In the genomic region with DNA sequence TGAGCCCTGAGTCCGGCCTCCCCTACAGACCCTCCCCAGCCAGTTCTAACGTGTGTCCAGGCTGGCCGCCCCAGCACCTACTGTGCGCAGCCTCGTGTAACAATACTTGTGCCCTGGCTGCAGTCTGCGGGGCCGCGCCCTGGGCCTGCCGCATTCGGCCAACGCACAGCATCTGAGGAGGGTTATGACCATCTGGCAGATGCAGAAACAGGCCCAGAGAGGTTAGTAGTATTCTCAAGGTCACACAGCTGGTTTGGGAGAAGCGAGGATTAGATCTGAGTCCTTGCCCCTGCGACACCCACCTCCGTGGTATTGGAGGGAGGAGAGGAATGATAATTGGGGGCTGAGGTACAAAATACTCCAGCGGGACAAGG, we compare ENCODE assay signal across 8 cellular contexts. TPM values are rescaled to one million over a fixed set of nuclear protein-coding genes. Genes with fewer than 3 reads are reported as not detected.
DNase-seq lines count a peak whose midpoint lies in the region; ATAC-seq lines count a peak whose summit lies in the region.

No MANE protein-coding gene starts in this region.

- no peaks in the 10 kb centered on the region for H3K9me2 ChIP-seq in Karpas-422 (replicated peaks; ENCODE audit: insufficient read depth, low read length)

- no peak overlapping the region for H3K27ac Mint-ChIP-seq in central memory CD8-positive, alpha-beta T cell (ENCODE audit: low read depth)
- H3K27ac Mint-ChIP-seq in memory B cell = peak overlapping the region; percentile 90

- H2AFZ ChIP-seq in Karpas-422 (ENCODE audit: low read length) = no peak overlapping the region

- peaks cover 73% of the 10 kb centered on the region for H3K4me1 ChIP-seq in BLaER1
- H3K4me1 ChIP-seq in Karpas-422 (ENCODE audit: low read length) = peaks cover 31% of the 10 kb centered on the region
- no peaks in the 10 kb centered on the region for H3K4me1 ChIP-seq in aorta (ENCODE audit: control insufficient read depth in 1 of 2, insufficient read depth in 2 of 2, low read length in 2 of 2)

- ATAC-seq in central memory CD8-positive, alpha-beta T cell (replicated peaks; ENCODE audit: extremely low read depth, poor library complexity, severe bottlenecking) = no peak
- ATAC-seq in memory B cell (ENCODE audit: low read depth) = peak; percentile 2
- peak; percentile 15 for ATAC-seq in aorta (ENCODE audit: low FRiP score)
- ATAC-seq in GM19467 (IDR thresholded peaks at IDR 0.05; ENCODE audit: unreplicated experiment) = no peak
- ATAC-seq in GM21390 (IDR thresholded peaks at IDR 0.05; ENCODE audit: unreplicated experiment) = no peak

- no peaks in the 10 kb centered on the region for H3K36me3 Mint-ChIP-seq in central memory CD8-positive, alpha-beta T cell (ENCODE audit: insufficient read depth)
- H3K36me3 Mint-ChIP-seq in memory B cell = peaks cover 10% of the 10 kb centered on the region

- peak overlapping the region; percentile 93 for H3K27ac ChIP-seq in BLaER1
- no peak overlapping the region for H3K27ac ChIP-seq in Karpas-422 (ENCODE audit: low read length)
- H3K27ac ChIP-seq in aorta (ENCODE audit: low read depth in 1 of 2, low read length in 2 of 2) = peak overlapping the region; percentile 23 to 66

- H3K9me3 ChIP-seq in BLaER1 (no peaks in the 10 kb centered on the region), Karpas-422 (ENCODE audit: low read length) (no peaks in the 10 kb centered on the region), aorta (ENCODE audit: control insufficient read depth, low read length) (no peaks in the 10 kb centered on the region)

- peak overlapping the region; percentile 92 for H3K9ac ChIP-seq in BLaER1
- H3K9ac ChIP-seq in Karpas-422 (ENCODE audit: low read length) = no peak overlapping the region; the same call in 1 of the 2 replicates

- H3K27me3 ChIP-seq in BLaER1 (no peaks in the 10 kb centered on the region), Karpas-422 (ENCODE audit: low read length) (no peaks in the 10 kb centered on the region), aorta (ENCODE audit: control insufficient read depth in 1 of 2, insufficient read depth in 2 of 2, low read length in 1 of 2) (no peaks in the 10 kb centered on the region)

- H3K9me3 Mint-ChIP-seq in central memory CD8-positive, alpha-beta T cell = no peaks in the 10 kb centered on the region
- H3K9me3 Mint-ChIP-seq in memory B cell = no peaks in the 10 kb centered on the region

- H3K4me2 ChIP-seq in BLaER1 = peak overlapping the region; percentile 99
- H3K4me2 ChIP-seq in Karpas-422 (ENCODE audit: low read depth, low read length, poor library complexity, severe bottlenecking) = peak overlapping the region; percentile 72

- H3K27me3 Mint-ChIP-seq in central memory CD8-positive, alpha-beta T cell = peaks cover 36% of the 10 kb centered on the region
- H3K27me3 Mint-ChIP-seq in memory B cell = no peaks in the 10 kb centered on the region

- WGBS in aorta, 2 donors = 0 to 2% methylated on average over 15 of the region's 15 CpGs

- peak overlapping the region; percentile 68 for H3K4me3 Mint-ChIP-seq in central memory CD8-positive, alpha-beta T cell
- H3K4me3 Mint-ChIP-seq in memory B cell = peak overlapping the region; percentile 98

- H3K4me1 Mint-ChIP-seq in central memory CD8-positive, alpha-beta T cell = peaks cover 30% of the 10 kb centered on the region
- H3K4me1 Mint-ChIP-seq in memory B cell = peaks cover 50% of the 10 kb centered on the region

- peaks cover 52% of the 10 kb centered on the region for H4K20me1 ChIP-seq in BLaER1
- peaks cover 7% of the 10 kb centered on the region; the same call in 1 of the 2 replicates for H4K20me1 ChIP-seq in Karpas-422 (ENCODE audit: insufficient read depth, low read depth, low read length)

- H3K4me3 ChIP-seq in BLaER1 (peak overlapping the region; percentile 77), Karpas-422 (ENCODE audit: low read length) (peak overlapping the region; percentile 59; the same call in 1 of the 2 replicates), aorta (ENCODE audit: low read length in 2 of 2) (peak overlapping the region; percentile 84 to 93)

- intact Hi-C loops in aorta (cut with DNase I) = loop anchor here (2.0 to 5.0 kb wide), 2 partner anchors 33 kb away; partner anchors contain the start of gene CTCF (in 2 of the 2)

- H3K36me3 ChIP-seq in BLaER1 (no peaks in the 10 kb centered on the region; the same call in 1 of the 2 replicates), Karpas-422 (ENCODE audit: insufficient read depth, low read length) (no peaks in the 10 kb centered on the region), aorta (ENCODE audit: control insufficient read depth in 1 of 2, insufficient read depth in 2 of 2, low read length in 1 of 2) (no peaks in the 10 kb centered on the region)

- DNase-seq in Karpas-422 = no peak
- no peak for DNase-seq in central memory CD8-positive, alpha-beta T cell (ENCODE audit: low spot score in 2 of 2)
- no peak for DNase-seq in memory B cell (ENCODE audit: low spot score in 2 of 2)
- DNase-seq in aorta = no peak
- DNase-seq in stimulated activated CD4-positive, alpha-beta T cell treated with anti-CD3 and anti-CD28 coated beads, Interleukin-4, amount 100 ng/mL, for 24 hours = no peak

- H3K79me2 ChIP-seq in Karpas-422 (ENCODE audit: low read length) = no peaks in the 10 kb centered on the region

RNA-seq across cellular contexts. Expression of gene RIPOR1, which starts 1.0 kb away (rescaled TPM):
- total RNA-seq in Karpas-422 (2014; rRNA removed; shearing (Covaris generic); ENCODE audit: low replicate concordance) = 1.3 and 2.9 TPM in 2 replicates
- total RNA-seq in aorta = 100 to 1,000 TPM; 105 to 120 TPM
- 10 to 100 TPM; 22.7 to 65.5 TPM for polyA plus RNA-seq in aorta

RNA-seq across cellular contexts. Expression of gene CTCF, which starts 32.7 kb away (rescaled TPM):
- total RNA-seq in Karpas-422 (2014; rRNA removed; shearing (Covaris generic); ENCODE audit: low replicate concordance) = 29.5 and 36.0 TPM in 2 replicates
- 10 to 100 TPM; 28.5 to 35.8 TPM for total RNA-seq in aorta
- 10 to 100 TPM; 16.5 to 25.8 TPM for polyA plus RNA-seq in aorta

RNA-seq across cellular contexts. Expression of gene AGRP, which starts 46.3 kb away (rescaled TPM):
- total RNA-seq in Karpas-422 (2014; rRNA removed; shearing (Covaris generic); ENCODE audit: low replicate concordance) = not detected in 2 replicates
- total RNA-seq in aorta = not detected
- 1 to 10 TPM in 1 of 2 donors, not detected in 1; 1.5 TPM for polyA plus RNA-seq in aorta

RNA-seq across cellular contexts. Expression of gene ATP6V0D1, which starts 48.7 kb away (rescaled TPM):
- 63.8 and 83.4 TPM in 2 replicates for total RNA-seq in Karpas-422 (2014; rRNA removed; shearing (Covaris generic); ENCODE audit: low replicate concordance)
- total RNA-seq in aorta = 10 to 100 TPM; 58.7 to 62.0 TPM
- polyA plus RNA-seq in aorta = 10 to 100 TPM; 52.0 to 88.0 TPM

Comparison
In these comparisons a context has a peak if more than half of its experiments do, and no peak if none do; other contexts are left out.
1. ATAC-seq: peak in memory B cell (single experiment) and aorta (single experiment); none in central memory CD8-positive, alpha-beta T cell (single experiment), GM19467 (single experiment) and GM21390 (single experiment).
2. RNA of gene RIPOR1, which starts 1.0 kb away (total RNA-seq): 105 to 120 TPM in aorta; 1.3 to 2.9 TPM in Karpas-422; every median in the first group is over 10 times any median in the second.
3. Peak in every context shown above with its lines, with median percentiles within 50 percentile points of each other: H3K4me3 ChIP-seq.